In genomic region chr20:38623061-38623460, GRCh38 we compare ENCODE assay signal across 20 cellular contexts.
"Had no signal": no experiment of that assay in that cellular context is flagged by ENCODE, and none has a peak within 500 bp of the region (broad histone marks: within the 10 kb centered on the region; RNA-seq: fewer than 3 reads in every experiment).

No MANE protein-coding gene starts in this region.

- H3K9me3 ChIP-seq: ascending aorta, gastrocnemius medialis, suprapubic skin, tibial artery had no signal

- H3K36me3 ChIP-seq: ascending aorta, gastrocnemius medialis, right atrium auricular region, suprapubic skin, tibial artery had no signal

- H3K4me1 ChIP-seq: ascending aorta, gastrocnemius medialis, right atrium auricular region, suprapubic skin, tibial artery had no signal

- H3K4me3 ChIP-seq: ascending aorta, gastrocnemius medialis, right atrium auricular region, suprapubic skin, tibial artery had no signal

- DNase-seq: activated CD4-positive, alpha-beta T cell treated with anti-CD3 and anti-CD28 coated beads for 4 hours; activated CD4-positive, alpha-beta T cell treated with anti-CD3 and anti-CD28 coated beads, Interleukin-2, amount 50 U/mL, for 4 hours; activated effector memory CD4-positive, alpha-beta T cell treated with Interleukin-2 at 50 U/mL for 16 hours; activated naive CD4-positive, alpha-beta T cell treated with Interleukin-2 at 50 U/mL for 16 hours; activated T-cell treated with anti-CD3 and anti-CD28 coated beads for 4 hours; cortex of kidney; effector memory CD8-positive, alpha-beta T cell; erythroblast; gastrocnemius medialis; hippocampal formation; midbrain; naive thymus-derived CD4-positive, alpha-beta T cell; nucleus accumbens; stimulated activated CD4-positive, alpha-beta T cell treated with anti-CD3 and anti-CD28 coated beads, Interleukin-15, amount 100 ng/mL, for 24 hours; stimulated activated naive CD4-positive, alpha-beta T cell; tibial artery had no signal

- H3K27me3 ChIP-seq: ascending aorta, right atrium auricular region had no signal

- ATAC-seq: effector memory CD8-positive, alpha-beta T cell; gastrocnemius medialis; naive thymus-derived CD4-positive, alpha-beta T cell had no signal

- H3K27ac ChIP-seq: ascending aorta, gastrocnemius medialis, right atrium auricular region, suprapubic skin, tibial artery, VCaP had no signal
